8 cellular contexts compared by ENCODE assay signal in the genomic region with DNA sequence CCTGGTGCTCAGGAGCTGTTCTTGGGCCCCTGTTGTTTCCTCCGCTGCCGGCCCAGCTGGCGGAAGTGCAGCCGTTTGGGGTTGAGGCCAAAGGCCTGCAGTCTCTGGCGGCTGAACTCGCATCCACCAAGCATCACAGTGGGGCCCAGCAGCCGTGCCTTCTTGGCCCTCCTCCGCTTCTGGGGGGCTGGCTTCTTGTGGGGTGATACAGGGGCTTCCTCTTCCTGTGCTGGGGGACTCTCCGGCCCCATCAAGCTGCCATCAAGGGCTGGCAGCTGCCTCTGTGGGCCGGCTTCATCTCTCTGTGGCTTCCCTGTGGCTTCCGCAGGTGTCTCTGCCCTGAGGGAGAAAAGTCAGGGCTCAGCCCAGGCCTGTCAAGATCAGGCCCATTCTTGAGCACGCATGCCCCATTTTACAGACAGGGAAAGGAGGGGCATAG. TPM values are rescaled to one million over a fixed set of nuclear protein-coding genes. Genes with fewer than 3 reads are reported as not detected.
DNase-seq lines count a peak whose midpoint lies in the region; ATAC-seq and TF ChIP-seq lines count a peak whose summit lies in the region.

No MANE protein-coding gene starts in this region.

- H3K36me3 Mint-ChIP-seq in activated naive CD4-positive, alpha-beta T cell treated with anti-CD3 and anti-CD28 coated beads, Interleukin-2, amount 50 U/mL, for 24 hours = peaks cover 5% of the 10 kb centered on the region
- H3K36me3 Mint-ChIP-seq in endodermal cell (ENCODE audit: low read depth) = peaks cover 69% of the 10 kb centered on the region

- ATAC-seq in GM19452 (IDR thresholded peaks at IDR 0.05; ENCODE audit: unreplicated experiment) = peak; percentile 66

- DNase-seq in KG1 (lab: John Stamatoyannopoulos, UW) (peak; percentile 93), iPS-NIHi7 (ENCODE audit: extremely low spot score) (no peak), DMS 273 (lab: John Stamatoyannopoulos, UW; ENCODE audit: unreplicated experiment) (no peak), epidermal melanocyte (ENCODE audit: insufficient read length, low spot score) (no peak), endodermal cell (no peak)
- peak; percentile 37 to 42 for DNase-seq in stimulated activated CD8-positive, alpha-beta memory T cell treated with anti-CD3 and anti-CD28 coated beads, Interleukin-2, amount 100 ng/mL, for 1 hour (ENCODE audit: low read depth in 2 of 2)

- no peak for TF ChIP-seq CTCF in endodermal cell (conservative IDR thresholded peaks at IDR 0.05)

- WGBS in endodermal cell (ENCODE audit: insufficient coverage in 1 of 2, insufficient read length in 1 of 2), 2 experiments = 95 to 100% methylated on average over 3 to 12 of the region's 12 CpGs

- H3K4me3 Mint-ChIP-seq in activated naive CD4-positive, alpha-beta T cell treated with anti-CD3 and anti-CD28 coated beads, Interleukin-2, amount 50 U/mL, for 24 hours = peak overlapping the region; percentile 49
- H3K4me3 Mint-ChIP-seq in endodermal cell = no peak overlapping the region

- no peak overlapping the region for H3K4me3 ChIP-seq in endodermal cell (ENCODE audit: low read length)

- H3K9me3 Mint-ChIP-seq in activated naive CD4-positive, alpha-beta T cell treated with anti-CD3 and anti-CD28 coated beads, Interleukin-2, amount 50 U/mL, for 24 hours = no peaks in the 10 kb centered on the region
- H3K9me3 Mint-ChIP-seq in endodermal cell = no peaks in the 10 kb centered on the region

- H3K4me1 Mint-ChIP-seq in activated naive CD4-positive, alpha-beta T cell treated with anti-CD3 and anti-CD28 coated beads, Interleukin-2, amount 50 U/mL, for 24 hours = peaks cover 51% of the 10 kb centered on the region
- H3K4me1 Mint-ChIP-seq in endodermal cell = no peaks in the 10 kb centered on the region

- H3K27ac Mint-ChIP-seq in activated naive CD4-positive, alpha-beta T cell treated with anti-CD3 and anti-CD28 coated beads, Interleukin-2, amount 50 U/mL, for 24 hours = peak overlapping the region; percentile 76
- no peak overlapping the region for H3K27ac Mint-ChIP-seq in endodermal cell

- peaks cover 54% of the 10 kb centered on the region for H3K36me3 ChIP-seq in endodermal cell (ENCODE audit: control insufficient read depth, insufficient read depth, low read length)

- no peaks in the 10 kb centered on the region for H3K27me3 ChIP-seq in endodermal cell (ENCODE audit: control insufficient read depth, insufficient read depth, low read length, poor library complexity, severe bottlenecking)

- no peaks in the 10 kb centered on the region for H3K4me1 ChIP-seq in endodermal cell (ENCODE audit: control insufficient read depth, insufficient read depth, low read length)

- H3K9ac ChIP-seq in endodermal cell (ENCODE audit: extremely low read depth, low read length, poor library complexity, severe bottlenecking) = no peak overlapping the region

- no peaks in the 10 kb centered on the region for H3K9me3 ChIP-seq in endodermal cell (ENCODE audit: control insufficient read depth, low read length)

- no peaks in the 10 kb centered on the region for H3K27me3 Mint-ChIP-seq in activated naive CD4-positive, alpha-beta T cell treated with anti-CD3 and anti-CD28 coated beads, Interleukin-2, amount 50 U/mL, for 24 hours
- H3K27me3 Mint-ChIP-seq in endodermal cell (ENCODE audit: insufficient read depth) = no peaks in the 10 kb centered on the region

- no peak overlapping the region for H3K27ac ChIP-seq in endodermal cell (ENCODE audit: low read depth, low read length)

RNA-seq across cellular contexts. Expression of gene ATG4D, which starts 10.3 kb away (rescaled TPM):
- 10 to 100 TPM; 37.9 to 44.8 TPM for total RNA-seq in endodermal cell
- 30.8 TPM for polyA plus RNA-seq in endodermal cell (2013, experiment 1 of 2)
- 29.5 TPM for polyA plus RNA-seq in endodermal cell (2013, experiment 2 of 2)

RNA-seq across cellular contexts. Expression of gene KRI1, which starts 11.8 kb away (rescaled TPM):
- 10 to 100 TPM; 45.2 to 47.7 TPM for total RNA-seq in endodermal cell
- polyA plus RNA-seq in endodermal cell (2013, experiment 1 of 2) = 29.4 TPM
- 27.3 TPM for polyA plus RNA-seq in endodermal cell (2013, experiment 2 of 2)

RNA-seq across cellular contexts. Expression of gene CDKN2D, which starts 14.8 kb away (rescaled TPM):
- 1 to 10 TPM; 3.5 to 4.6 TPM for total RNA-seq in endodermal cell
- polyA plus RNA-seq in endodermal cell (2013, experiment 1 of 2) = 20.0 TPM
- polyA plus RNA-seq in endodermal cell (2013, experiment 2 of 2) = 18.2 TPM

RNA-seq across cellular contexts. Expression of gene AP1M2, which starts 33.1 kb away (rescaled TPM):
- total RNA-seq in endodermal cell = 100 to 1,000 TPM; 132 to 146 TPM
- 4.8 TPM for polyA plus RNA-seq in endodermal cell (2013, experiment 1 of 2)
- 4.2 TPM for polyA plus RNA-seq in endodermal cell (2013, experiment 2 of 2)

RNA-seq across cellular contexts. Expression of gene S1PR5, which starts 36.7 kb away (rescaled TPM):
- total RNA-seq in endodermal cell = 1 to 10 TPM; 1.2 to 5.1 TPM
- polyA plus RNA-seq in endodermal cell (2013, experiment 1 of 2) = 1.6 TPM
- polyA plus RNA-seq in endodermal cell (2013, experiment 2 of 2) = 1.6 TPM

Comparison
In these comparisons a context has a peak if more than half of its experiments do, and no peak if none do; other contexts are left out.
1. DNase-seq: peak in KG1 (single experiment) and stimulated activated CD8-positive, alpha-beta memory T cell treated with anti-CD3 and anti-CD28 coated beads, Interleukin-2, amount 100 ng/mL, for 1 hour (2 of 2); none in iPS-NIHi7 (single experiment), DMS 273 (single experiment), epidermal melanocyte (single experiment) and endodermal cell (single experiment).